In genomic region chr19:40274585-40275544, GRCh38 we compare ENCODE assay signal across 8 cellular contexts. TPM values are rescaled to one million over a fixed set of nuclear protein-coding genes. Genes with fewer than 3 reads are reported as not detected.
A peak's percentile ranks its signal among the peaks of the same experiment; 100 is the strongest.
DNase-seq lines count a peak whose midpoint lies in the region; ATAC-seq and TF ChIP-seq lines count a peak whose summit lies in the region.

No MANE protein-coding gene starts in this region.

- DNase-seq in CMK (ENCODE audit: low read depth) = peak; percentile 38
- DNase-seq in Jurkat, Clone E6-1 (ENCODE audit: low read depth, low spot score) = peak; percentile 67
- peak; percentile 72 for DNase-seq in activated naive CD4-positive, alpha-beta T cell treated with anti-CD3 and anti-CD28 coated beads, Interleukin-2, amount 10 ng/mL, durations not matched to agents 7 days and 5 days
- peak; percentile 55 for DNase-seq in natural killer cell treated with Interleukin-12 subunit alpha and Interleukin-12 subunit beta and Interleukin-15 and Interleukin-18, amount 100 ng/mL, for 72 hours (ENCODE audit: low spot score)
- no peak for DNase-seq in type B pancreatic cell (ENCODE audit: extremely low spot score, unreplicated experiment)
- no peak for DNase-seq in HFFc6

- ATAC-seq in natural killer cell treated with Interleukin-12 subunit alpha and Interleukin-12 subunit beta and Interleukin-15 and Interleukin-18, amount 100 ng/mL, for 72 hours = peak in 1 of 2 donors; percentile 41
- no peak for ATAC-seq in GM19328 (IDR thresholded peaks at IDR 0.05; ENCODE audit: unreplicated experiment)
- no peak for ATAC-seq in GM18870 (IDR thresholded peaks at IDR 0.05; ENCODE audit: unreplicated experiment)

- H3K9me3 Mint-ChIP-seq in activated naive CD4-positive, alpha-beta T cell treated with anti-CD3 and anti-CD28 coated beads, Interleukin-2, amount 10 ng/mL, durations not matched to agents 7 days and 5 days = no peaks in the 10 kb centered on the region
- H3K9me3 Mint-ChIP-seq in natural killer cell treated with Interleukin-12 subunit alpha and Interleukin-12 subunit beta and Interleukin-15 and Interleukin-18, amount 100 ng/mL, for 72 hours = no peaks in the 10 kb centered on the region
- H3K9me3 Mint-ChIP-seq in type B pancreatic cell (no peaks in the 10 kb centered on the region), HFFc6 (no peaks in the 10 kb centered on the region)

- peak overlapping the region; percentile 75 for H3K27ac Mint-ChIP-seq in activated naive CD4-positive, alpha-beta T cell treated with anti-CD3 and anti-CD28 coated beads, Interleukin-2, amount 10 ng/mL, durations not matched to agents 7 days and 5 days
- peak overlapping the region; percentile 32 to 69 for H3K27ac Mint-ChIP-seq in natural killer cell treated with Interleukin-12 subunit alpha and Interleukin-12 subunit beta and Interleukin-15 and Interleukin-18, amount 100 ng/mL, for 72 hours
- H3K27ac Mint-ChIP-seq in type B pancreatic cell = no peak overlapping the region
- no peak overlapping the region for H3K27ac Mint-ChIP-seq in HFFc6

- TF ChIP-seq CTCF in type B pancreatic cell (conservative IDR thresholded peaks at IDR 0.05) = no peak
- no peak for TF ChIP-seq CTCF in HFFc6 (IDR thresholded peaks at IDR 0.05)

- no peaks in the 10 kb centered on the region for H3K27me3 Mint-ChIP-seq in activated naive CD4-positive, alpha-beta T cell treated with anti-CD3 and anti-CD28 coated beads, Interleukin-2, amount 10 ng/mL, durations not matched to agents 7 days and 5 days
- H3K27me3 Mint-ChIP-seq in natural killer cell treated with Interleukin-12 subunit alpha and Interleukin-12 subunit beta and Interleukin-15 and Interleukin-18, amount 100 ng/mL, for 72 hours = no peaks in the 10 kb centered on the region
- no peaks in the 10 kb centered on the region for H3K27me3 Mint-ChIP-seq in type B pancreatic cell
- no peaks in the 10 kb centered on the region for H3K27me3 Mint-ChIP-seq in HFFc6 (ENCODE audit: insufficient read depth)

- H3K36me3 Mint-ChIP-seq in activated naive CD4-positive, alpha-beta T cell treated with anti-CD3 and anti-CD28 coated beads, Interleukin-2, amount 10 ng/mL, durations not matched to agents 7 days and 5 days = peaks cover 11% of the 10 kb centered on the region
- H3K36me3 Mint-ChIP-seq in natural killer cell treated with Interleukin-12 subunit alpha and Interleukin-12 subunit beta and Interleukin-15 and Interleukin-18, amount 100 ng/mL, for 72 hours = no peaks in the 10 kb centered on the region
- H3K36me3 Mint-ChIP-seq in type B pancreatic cell = no peaks in the 10 kb centered on the region
- no peaks in the 10 kb centered on the region for H3K36me3 Mint-ChIP-seq in HFFc6 (ENCODE audit: low read depth)

- H3K4me1 Mint-ChIP-seq in activated naive CD4-positive, alpha-beta T cell treated with anti-CD3 and anti-CD28 coated beads, Interleukin-2, amount 10 ng/mL, durations not matched to agents 7 days and 5 days = peaks cover 55% of the 10 kb centered on the region
- H3K4me1 Mint-ChIP-seq in natural killer cell treated with Interleukin-12 subunit alpha and Interleukin-12 subunit beta and Interleukin-15 and Interleukin-18, amount 100 ng/mL, for 72 hours (ENCODE audit: low read depth in 2 of 2) = peaks cover 35 to 46% of the 10 kb centered on the region in 2 donors
- H3K4me1 Mint-ChIP-seq in type B pancreatic cell (ENCODE audit: unreplicated experiment) = peaks cover 28% of the 10 kb centered on the region
- H3K4me1 Mint-ChIP-seq in HFFc6 (ENCODE audit: low read depth) = peaks cover 18% of the 10 kb centered on the region; the same call in 1 of the 2 replicates

- CTCF ChIA-PET in activated naive CD4-positive, alpha-beta T cell treated with anti-CD3 and anti-CD28 coated beads, Interleukin-2, amount 10 ng/mL, durations not matched to agents 7 days and 5 days (lab: Charles Lee) = interaction anchor here (0.5 kb wide), 1 partner anchor 250 kb away, joined by 3 read pairs; no protein-coding TSS in a partner anchor

- peak overlapping the region; percentile 11 for H3K4me3 ChIP-seq in Jurkat, Clone E6-1 (ENCODE audit: low read length)

- peak overlapping the region; percentile 8 for H3K4me3 Mint-ChIP-seq in activated naive CD4-positive, alpha-beta T cell treated with anti-CD3 and anti-CD28 coated beads, Interleukin-2, amount 10 ng/mL, durations not matched to agents 7 days and 5 days
- peak overlapping the region; percentile 30 for H3K4me3 Mint-ChIP-seq in natural killer cell treated with Interleukin-12 subunit alpha and Interleukin-12 subunit beta and Interleukin-15 and Interleukin-18, amount 100 ng/mL, for 72 hours
- no peak overlapping the region for H3K4me3 Mint-ChIP-seq in type B pancreatic cell
- no peak overlapping the region for H3K4me3 Mint-ChIP-seq in HFFc6

RNA-seq across cellular contexts. Expression of gene AKT2, which starts 10.3 kb away (rescaled TPM):
- 102 TPM for polyA plus RNA-seq in Jurkat, Clone E6-1 (2012; ENCODE audit: insufficient read depth, insufficient read length)
- 100 to 1,000 TPM; 131 to 180 TPM for total RNA-seq in natural killer cell treated with Interleukin-12 subunit alpha and Interleukin-12 subunit beta and Interleukin-15 and Interleukin-18, amount 100 ng/mL, for 72 hours
- 138 and 149 TPM in 2 replicates for total RNA-seq in type B pancreatic cell (ENCODE audit: low replicate concordance)
- 100 to 1,000 TPM; 128 to 133 (median 130) TPM for total RNA-seq in HFFc6 (2021; fragmentation: NEBNext Ultra II Directional; extraction: Animal tissue kit (Norgen Biotek cat#: 25700))

RNA-seq across cellular contexts. Expression of gene CCNP, which starts 48.4 kb away (rescaled TPM):
- not detected for polyA plus RNA-seq in Jurkat, Clone E6-1 (2012; ENCODE audit: insufficient read depth, insufficient read length)
- total RNA-seq in natural killer cell treated with Interleukin-12 subunit alpha and Interleukin-12 subunit beta and Interleukin-15 and Interleukin-18, amount 100 ng/mL, for 72 hours = under 1 TPM in 1 of 2 donors, not detected in 1; 0.98 TPM
- 0.60 and 0.98 TPM in 2 replicates for total RNA-seq in type B pancreatic cell (ENCODE audit: low replicate concordance)
- under 1 TPM in 3 of 6 experiments, not detected in 3; 0.22 to 0.33 (median 0.31) TPM for total RNA-seq in HFFc6 (2021; fragmentation: NEBNext Ultra II Directional; extraction: Animal tissue kit (Norgen Biotek cat#: 25700))

RNA-seq across cellular contexts. Expression of gene TTC9B, which starts 56.7 kb away (rescaled TPM):
- not detected for polyA plus RNA-seq in Jurkat, Clone E6-1 (2012; ENCODE audit: insufficient read depth, insufficient read length)
- total RNA-seq in natural killer cell treated with Interleukin-12 subunit alpha and Interleukin-12 subunit beta and Interleukin-15 and Interleukin-18, amount 100 ng/mL, for 72 hours = not detected
- total RNA-seq in type B pancreatic cell (ENCODE audit: low replicate concordance) = 0.39 and 0.48 TPM in 2 replicates
- not detected for total RNA-seq in HFFc6 (2021; fragmentation: NEBNext Ultra II Directional; extraction: Animal tissue kit (Norgen Biotek cat#: 25700))

Comparison
In these comparisons a context has a peak if more than half of its experiments do, and no peak if none do; other contexts are left out.
1. DNase-seq: peak in CMK (single experiment), Jurkat, Clone E6-1 (single experiment), activated naive CD4-positive, alpha-beta T cell treated with anti-CD3 and anti-CD28 coated beads, Interleukin-2, amount 10 ng/mL, durations not matched to agents 7 days and 5 days (single experiment) and natural killer cell treated with Interleukin-12 subunit alpha and Interleukin-12 subunit beta and Interleukin-15 and Interleukin-18, amount 100 ng/mL, for 72 hours (single experiment); none in type B pancreatic cell (single experiment) and HFFc6 (single experiment).
2. H3K27ac Mint-ChIP-seq: peak in activated naive CD4-positive, alpha-beta T cell treated with anti-CD3 and anti-CD28 coated beads, Interleukin-2, amount 10 ng/mL, durations not matched to agents 7 days and 5 days (single experiment) and natural killer cell treated with Interleukin-12 subunit alpha and Interleukin-12 subunit beta and Interleukin-15 and Interleukin-18, amount 100 ng/mL, for 72 hours (2 of 2); none in type B pancreatic cell (single experiment) and HFFc6 (single experiment).
3. H3K4me3 Mint-ChIP-seq: peak in activated naive CD4-positive, alpha-beta T cell treated with anti-CD3 and anti-CD28 coated beads, Interleukin-2, amount 10 ng/mL, durations not matched to agents 7 days and 5 days (single experiment) and natural killer cell treated with Interleukin-12 subunit alpha and Interleukin-12 subunit beta and Interleukin-15 and Interleukin-18, amount 100 ng/mL, for 72 hours (single experiment); none in type B pancreatic cell (single experiment) and HFFc6 (single experiment).